ENCODE assay signal across 1 cellular context in the genomic region with DNA sequence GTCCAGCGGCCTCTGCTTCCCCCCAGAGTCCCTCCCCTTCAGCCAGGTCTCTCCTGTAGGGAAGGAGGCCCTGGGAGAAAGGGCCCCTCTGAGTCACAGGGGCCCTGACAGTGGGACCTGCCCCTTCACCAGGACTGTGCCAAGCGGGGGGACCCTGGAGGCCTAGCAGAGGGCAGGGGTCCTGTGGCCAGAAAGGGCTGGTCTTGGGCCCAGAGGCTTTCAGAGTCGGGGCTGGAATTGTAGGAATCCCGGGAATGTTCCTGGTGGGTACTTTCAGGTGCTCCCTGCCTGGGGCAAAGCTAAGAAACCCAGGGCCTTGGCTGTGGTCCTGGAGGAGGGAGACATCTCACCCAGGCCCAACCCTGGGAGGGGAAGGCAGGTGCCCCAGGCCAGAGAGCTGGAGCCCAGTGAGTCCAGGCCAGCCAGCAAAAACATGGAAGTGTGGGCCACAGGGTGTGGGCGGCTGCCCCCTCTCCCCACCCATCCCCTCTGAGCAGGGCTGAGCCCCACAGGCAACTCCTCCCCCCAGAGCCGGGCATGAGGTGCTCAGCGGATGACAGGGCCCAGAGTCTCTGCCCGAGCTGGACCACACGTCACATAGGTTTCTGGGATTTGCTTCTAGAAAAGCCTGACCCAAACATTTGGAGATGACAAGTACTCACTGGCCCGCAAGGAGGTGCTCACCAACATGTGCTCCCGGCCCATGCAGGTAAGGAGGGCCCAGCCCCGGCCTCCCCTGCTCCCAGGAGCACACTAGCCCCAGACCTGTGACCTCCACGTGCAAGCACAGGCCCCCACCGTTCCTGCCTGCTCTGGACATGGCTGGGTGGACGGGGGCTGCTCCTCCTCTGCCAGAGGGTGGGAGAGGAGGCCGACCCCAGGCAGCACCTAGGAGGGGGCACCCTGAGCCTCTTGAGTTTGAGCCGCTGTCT.
TF ChIP-seq lines count a peak whose summit lies in the region.

No MANE protein-coding gene starts in this region.

TF ChIP-seq in SK-N-SH, 30 proteins besides CTCF, POLR2A, EP300 and RAD21:
- TF ChIP-seq TAF1 (IDR thresholded peaks at IDR 0.05; ENCODE audit: borderline replicate concordance, low read depth, low read length) (no peak), MEF2A (IDR thresholded peaks at IDR 0.05; ENCODE audit: borderline replicate concordance, low read depth) (no peak), EZH2phosphoT487 (IDR thresholded peaks at IDR 0.05; ENCODE audit: borderline replicate concordance, low read depth) (no peak), GATA2 (CRISPR knock-in tag; IDR thresholded peaks at IDR 0.05) (no peak), TCF12 (IDR thresholded peaks at IDR 0.05) (no peak), TEAD4 (IDR thresholded peaks at IDR 0.05; ENCODE audit: borderline replicate concordance, insufficient read depth) (no peak), FOXJ3 (CRISPR knock-in tag; IDR thresholded peaks at IDR 0.05) (no peak), RCOR1 (IDR thresholded peaks at IDR 0.05; ENCODE audit: low read length) (no peak), SIN3A (IDR thresholded peaks at IDR 0.05; ENCODE audit: borderline replicate concordance, low read depth, low read length) (no peak), SMC3 (IDR thresholded peaks at IDR 0.05; ENCODE audit: low read depth, low read length) (no peak)
- TF ChIP-seq, protein P1, sequence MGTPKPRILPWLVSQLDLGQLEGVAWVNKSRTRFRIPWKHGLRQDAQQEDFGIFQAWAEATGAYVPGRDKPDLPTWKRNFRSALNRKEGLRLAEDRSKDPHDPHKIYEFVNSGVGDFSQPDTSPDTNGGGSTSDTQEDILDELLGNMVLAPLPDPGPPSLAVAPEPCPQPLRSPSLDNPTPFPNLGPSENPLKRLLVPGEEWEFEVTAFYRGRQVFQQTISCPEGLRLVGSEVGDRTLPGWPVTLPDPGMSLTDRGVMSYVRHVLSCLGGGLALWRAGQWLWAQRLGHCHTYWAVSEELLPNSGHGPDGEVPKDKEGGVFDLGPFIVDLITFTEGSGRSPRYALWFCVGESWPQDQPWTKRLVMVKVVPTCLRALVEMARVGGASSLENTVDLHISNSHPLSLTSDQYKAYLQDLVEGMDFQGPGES (IDR thresholded peaks at IDR 0.05; ENCODE audit: low read depth, low read length): no peak
